Comparison of ENCODE assay signal across 28 cellular contexts in the genomic region with DNA sequence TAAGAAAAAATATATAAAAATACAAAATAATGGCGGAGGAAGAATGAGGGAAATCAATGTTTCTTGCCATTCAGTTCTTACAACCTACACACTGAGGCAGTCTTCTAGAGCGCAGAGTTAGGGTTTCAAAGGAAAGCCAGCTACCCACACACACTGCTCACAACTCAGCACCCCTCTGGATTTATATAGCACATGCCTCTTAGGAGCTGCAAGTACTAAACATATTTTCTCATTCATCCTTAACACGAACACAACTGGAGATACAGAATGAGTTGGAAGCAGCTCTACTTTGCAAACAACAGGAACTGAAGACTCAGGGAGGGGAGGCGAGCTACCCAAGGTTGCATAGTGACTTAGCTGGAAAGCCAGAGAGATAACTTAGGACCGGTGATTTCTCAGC.
A peak's percentile ranks its signal among the peaks of the same experiment; 100 is the strongest.
DNase-seq lines count a peak whose midpoint lies in the region; FAIRE-seq lines count a peak whose summit lies in the region.
"Had no signal": no experiment of that assay in that cellular context is flagged by ENCODE, and none has a peak within 500 bp of the region (broad histone marks: within the 10 kb centered on the region; RNA-seq: fewer than 3 reads in every experiment).

No MANE protein-coding gene starts in this region.

- DNase-seq in inferior parietal cortex (ENCODE audit: extremely low spot score) (peak; percentile 25), middle frontal gyrus (ENCODE audit: extremely low spot score, low spot score) (peak; percentile 13), superior temporal gyrus (ENCODE audit: extremely low spot score) (peak; percentile 31), frontal cortex (ENCODE audit: low spot score in 2 of 2) (no peak), HUDEP-2 (lab: John Stamatoyannopoulos, UW; ENCODE audit: unreplicated experiment in 76 of 76) (no peak), NCI-H2029 treated with DMSO at 0.1 percent for 48 hours (lab: John Stamatoyannopoulos, UW) (no peak)
- DNase-seq: 8988T; ACHN; AML-193; BE2C; C1 segment of cervical spinal cord; Caco-2; Calu3; CD4-positive, alpha-beta memory T cell; CD4-positive, alpha-beta T cell; CD4-positive, CD25-positive, alpha-beta regulatory T cell; CD8-positive, alpha-beta T cell; COR-L47; DMS 273 treated with DMSO at 0.1 percent for 48 hours; DMS153; DMS53; DMS79; DMS79 treated with DMSO at 0.1 percent for 48 hours; DND-41; EL had no signal

- no peak for FAIRE-seq in frontal cortex (lab: Jason Lieb, UNC)
- FAIRE-seq: A204.1, A549, D721Med had no signal

Comparison
In these comparisons a context has a peak if more than half of its experiments do, and no peak if none do; other contexts are left out.
1. DNase-seq: peak in inferior parietal cortex (single experiment), middle frontal gyrus (single experiment) and superior temporal gyrus (single experiment); none in frontal cortex (0 of 2), HUDEP-2 (0 of 76) and NCI-H2029 treated with DMSO at 0.1 percent for 48 hours (single experiment).